In genomic region chrX:55908685-55909212, GRCh38 we compare ENCODE assay signal across 8 cellular contexts.
A peak's percentile ranks its signal among the peaks of the same experiment; 100 is the strongest.
DNase-seq lines count a peak whose midpoint lies in the region; ATAC-seq and TF ChIP-seq lines count a peak whose summit lies in the region.

No MANE protein-coding gene starts in this region.

- H3K36me3 ChIP-seq in OCI-LY7 (ENCODE audit: insufficient read depth, low read length), result no peaks in the 10 kb centered on the region

- no peak for TF ChIP-seq CTCF in OCI-LY7 (conservative IDR thresholded peaks at IDR 0.05; ENCODE audit: low read length)
- no peak for TF ChIP-seq CTCF in cardiac fibroblast (IDR thresholded peaks at IDR 0.05; ENCODE audit: low read depth, low read length)

- H3K4me1 ChIP-seq in OCI-LY7 (ENCODE audit: insufficient read depth, low read length, poor library complexity, severe bottlenecking), result no peaks in the 10 kb centered on the region

- no peak overlapping the region for H3K27ac ChIP-seq in OCI-LY7 (ENCODE audit: low read depth, low read length, poor library complexity, severe bottlenecking)

- no TSS peak for BruUV-seq in OCI-LY7 (replicated peaks; lab: Mats Ljungman, UMichigan)

- H3K9me2 ChIP-seq in OCI-LY7 (ENCODE audit: insufficient read depth, low read length), result no peaks in the 10 kb centered on the region

- H3K4me2 ChIP-seq in OCI-LY7 (ENCODE audit: low read length), result peak overlapping the region; percentile 20; the same call in 1 of the 2 replicates

- no peaks in the 10 kb centered on the region for H4K20me1 ChIP-seq in OCI-LY7 (ENCODE audit: insufficient read depth, low read length)

- POLR2A ChIA-PET in OCI-LY7 (lab: Charles Lee), result interaction anchor here (1.3 kb wide), 1 partner anchor 11 kb away, joined by 4 read pairs; no protein-coding TSS in a partner anchor

- H2AFZ ChIP-seq in OCI-LY7 (ENCODE audit: low read length), result no peak overlapping the region

- H3K4me3 ChIP-seq in OCI-LY7 (ENCODE audit: low read depth, low read length, poor library complexity, severe bottlenecking) (no peak overlapping the region), cardiac fibroblast (replicated peaks in 1 of 2; ENCODE audit: low read depth in 2 of 2, low read length in 2 of 2) (peak overlapping the region; percentile 51 to 62)

- CTCF ChIA-PET in OCI-LY7 (lab: Charles Lee; ENCODE audit: unreplicated experiment), result no interaction called here

- no peaks in the 10 kb centered on the region for H3K9me3 ChIP-seq in OCI-LY7 (ENCODE audit: low read length)

- intact Hi-C loops in OCI-LY7 (cut with micrococcal nuclease; ENCODE audit: unreplicated experiment), result no loop called here

- no peaks in the 10 kb centered on the region for H3K79me2 ChIP-seq in OCI-LY7 (ENCODE audit: insufficient read depth, low read depth, low read length)

- DNase-seq in SHP77 (lab: John Stamatoyannopoulos, UW) (peak; percentile 11 to 24), SHP77 treated with DMSO at 0.1 percent for 48 hours (lab: John Stamatoyannopoulos, UW) (no peak), OCI-LY7 (ENCODE audit: low spot score) (no peak), cardiac fibroblast (ENCODE audit: low read depth in 2 of 2) (peak; percentile 4 to 15), kidney glomerular epithelial cell (lab: John Stamatoyannopoulos, UW) (peak; percentile 2), COR-L47 (lab: John Stamatoyannopoulos, UW) (no peak)
- peak; percentile 24 for DNase-seq in stimulated activated CD8-positive, alpha-beta memory T cell treated with anti-CD3 and anti-CD28 coated beads, Interleukin-4, amount 100 ng/mL, for 48 hours

- ATAC-seq in HG02678 (IDR thresholded peaks at IDR 0.05; ENCODE audit: unreplicated experiment), result peak; percentile 63

Comparison
In these comparisons a context has a peak if more than half of its experiments do, and no peak if none do; other contexts are left out.
1. DNase-seq: peak in SHP77 (2 of 2), cardiac fibroblast (2 of 2), kidney glomerular epithelial cell (single experiment) and stimulated activated CD8-positive, alpha-beta memory T cell treated with anti-CD3 and anti-CD28 coated beads, Interleukin-4, amount 100 ng/mL, for 48 hours (single experiment); none in SHP77 treated with DMSO at 0.1 percent for 48 hours (single experiment), OCI-LY7 (single experiment) and COR-L47 (single experiment).